ENCODE assay signal across 15 cellular contexts in genomic region chr3:195110647-195111321, GRCh38.
DNase-seq lines count a peak whose midpoint lies in the region; ATAC-seq and TF ChIP-seq lines count a peak whose summit lies in the region.
"Had no signal": no experiment of that assay in that cellular context is flagged by ENCODE, and none has a peak within 500 bp of the region (broad histone marks: within the 10 kb centered on the region; RNA-seq: fewer than 3 reads in every experiment).

No MANE protein-coding gene starts in this region.

- H2BK120ac ChIP-seq in trophoblast cell (ENCODE audit: insufficient read depth, low read length, poor library complexity), result no peak overlapping the region

- H3K4ac ChIP-seq in trophoblast cell (ENCODE audit: low read depth, low read length), result no peak overlapping the region

- H4K8ac ChIP-seq in trophoblast cell (ENCODE audit: low read depth, low read length), result no peak overlapping the region

- no peak overlapping the region for H3K4me3 Mint-ChIP-seq in activated naive CD4-positive, alpha-beta T cell treated with anti-CD3 and anti-CD28 coated beads for 36 hours
- H3K4me3 Mint-ChIP-seq: activated CD4-positive, alpha-beta memory T cell treated with anti-CD3 and anti-CD28 coated beads for 36 hours; HFFc6; natural killer cell had no signal

- H3K36me3 ChIP-seq in RWPE2 (ENCODE audit: low read depth) (no peaks in the 10 kb centered on the region), cardiac muscle cell (no peaks in the 10 kb centered on the region), trophoblast cell (ENCODE audit: control insufficient read depth in 1 of 2, insufficient read depth in 2 of 2, low read length in 2 of 2) (no peaks in the 10 kb centered on the region)
- H3K36me3 ChIP-seq: colonic mucosa had no signal

- WGBS in trophoblast cell (ENCODE audit: extremely low coverage, insufficient coverage, insufficient read length), result 100% methylated on average over 2 of the region's 14 CpGs

- H3K4me1 Mint-ChIP-seq in activated naive CD4-positive, alpha-beta T cell treated with anti-CD3 and anti-CD28 coated beads for 36 hours (ENCODE audit: low read depth), result no peaks in the 10 kb centered on the region

- peak overlapping the region; percentile 14 for H2AK5ac ChIP-seq in trophoblast cell (ENCODE audit: low read length)

- peak overlapping the region; percentile 42 for H2BK12ac ChIP-seq in trophoblast cell (ENCODE audit: low read length)

- CTCF ChIA-PET in activated naive CD4-positive, alpha-beta T cell treated with anti-CD3 and anti-CD28 coated beads for 36 hours (lab: Charles Lee), result no interaction called here

- H3K36me3 Mint-ChIP-seq in activated naive CD4-positive, alpha-beta T cell treated with anti-CD3 and anti-CD28 coated beads for 36 hours (ENCODE audit: low read depth), result no peaks in the 10 kb centered on the region
- H3K36me3 Mint-ChIP-seq: activated CD4-positive, alpha-beta memory T cell treated with anti-CD3 and anti-CD28 coated beads for 36 hours; natural killer cell had no signal

- peak; percentile 27 for DNase-seq in ELF-1 (ENCODE audit: low read depth, low spot score)
- DNase-seq in RWPE2 (ENCODE audit: low spot score), result no peak
- peak; percentile 18 to 25 for DNase-seq in cardiac muscle cell (ENCODE audit: low read depth in 1 of 2, low spot score in 1 of 2)
- peak in 1 of 2 donors; percentile 7 for DNase-seq in trophoblast cell
- DNase-seq in amygdala (lab: John Stamatoyannopoulos, UW), result no peak
- no peak for DNase-seq in activated naive CD4-positive, alpha-beta T cell treated with anti-CD3 and anti-CD28 coated beads for 36 hours
- DNase-seq in NCI-H1417 treated with DMSO at 0.1 percent for 48 hours (lab: John Stamatoyannopoulos, UW), result no peak
- DNase-seq: activated CD4-positive, alpha-beta memory T cell treated with anti-CD3 and anti-CD28 coated beads for 36 hours; activated naive CD4-positive, alpha-beta T cell treated with Interleukin-2 at 50 U/mL for 16 hours; colonic mucosa; DMS153; HFFc6; natural killer cell; NCI-H2081 had no signal

- H3K4me1 ChIP-seq in RWPE2 (ENCODE audit: insufficient read depth, poor library complexity, severe bottlenecking), result no peaks in the 10 kb centered on the region
- peaks cover 16% of the 10 kb centered on the region for H3K4me1 ChIP-seq in cardiac muscle cell (ENCODE audit: low read depth)
- H3K4me1 ChIP-seq in trophoblast cell (ENCODE audit: control insufficient read depth in 1 of 2, insufficient read depth in 2 of 2, low read length in 2 of 2), result peaks cover 8 to 13% of the 10 kb centered on the region in 2 experiments

- peak overlapping the region; percentile 21 for H3K18ac ChIP-seq in trophoblast cell (ENCODE audit: low read length)

- no peak overlapping the region for H3K9ac ChIP-seq in trophoblast cell (ENCODE audit: low read length)

- H3K27ac Mint-ChIP-seq in activated naive CD4-positive, alpha-beta T cell treated with anti-CD3 and anti-CD28 coated beads for 36 hours, result no peak overlapping the region
- H3K27ac Mint-ChIP-seq: activated CD4-positive, alpha-beta memory T cell treated with anti-CD3 and anti-CD28 coated beads for 36 hours; HFFc6; natural killer cell had no signal

- H3K27ac ChIP-seq in RWPE2 (ENCODE audit: poor library complexity, severe bottlenecking) (no peak overlapping the region), cardiac muscle cell (peak overlapping the region; percentile 68), trophoblast cell (ENCODE audit: low read depth, low read length) (no peak overlapping the region)
- H3K27ac ChIP-seq: colonic mucosa had no signal

- H2AFZ ChIP-seq in trophoblast cell (ENCODE audit: insufficient read depth, low read length, poor library complexity), result no peak overlapping the region

- TF ChIP-seq CTCF in RWPE2 (IDR thresholded peaks at IDR 0.05; ENCODE audit: poor library complexity, severe bottlenecking), result no peak
- no peak for TF ChIP-seq CTCF in cardiac muscle cell (IDR thresholded peaks at IDR 0.05; ENCODE audit: low read depth, low read length)

- no peaks in the 10 kb centered on the region for H3K9me3 ChIP-seq in RWPE2 (ENCODE audit: severe bottlenecking)
- no peaks in the 10 kb centered on the region for H3K9me3 ChIP-seq in cardiac muscle cell (ENCODE audit: low read depth)
- peaks cover 13% of the 10 kb centered on the region for H3K9me3 ChIP-seq in trophoblast cell (ENCODE audit: insufficient read depth, low read depth, low read length)
- H3K9me3 ChIP-seq: colonic mucosa had no signal

- H4K12ac ChIP-seq in trophoblast cell (ENCODE audit: low read depth, low read length), result no peak overlapping the region

- intact Hi-C loops in activated naive CD4-positive, alpha-beta T cell treated with anti-CD3 and anti-CD28 coated beads for 36 hours (cut with micrococcal nuclease), result no loop called here

- no peaks in the 10 kb centered on the region for H3K9me3 Mint-ChIP-seq in activated naive CD4-positive, alpha-beta T cell treated with anti-CD3 and anti-CD28 coated beads for 36 hours
- H3K9me3 Mint-ChIP-seq: activated CD4-positive, alpha-beta memory T cell treated with anti-CD3 and anti-CD28 coated beads for 36 hours; HFFc6; natural killer cell had no signal

- peak overlapping the region; percentile 8 for H3K14ac ChIP-seq in trophoblast cell (ENCODE audit: low read length)

- peak overlapping the region; percentile 18 for H3K4me2 ChIP-seq in trophoblast cell (ENCODE audit: low read length)

- H3K27me3 Mint-ChIP-seq in activated naive CD4-positive, alpha-beta T cell treated with anti-CD3 and anti-CD28 coated beads for 36 hours (ENCODE audit: low read depth), result no peaks in the 10 kb centered on the region
- H3K27me3 Mint-ChIP-seq: activated CD4-positive, alpha-beta memory T cell treated with anti-CD3 and anti-CD28 coated beads for 36 hours had no signal

- no peak overlapping the region for H3K4me3 ChIP-seq in RWPE2 (ENCODE audit: severe bottlenecking)
- H3K4me3 ChIP-seq in cardiac muscle cell, result no peak overlapping the region
- peak overlapping the region; percentile 54 for H3K4me3 ChIP-seq in trophoblast cell (ENCODE audit: low read depth, low read length)
- H3K4me3 ChIP-seq: colonic mucosa had no signal

- H3K27me3 ChIP-seq in RWPE2 (ENCODE audit: insufficient read depth, poor library complexity, severe bottlenecking) (no peaks in the 10 kb centered on the region), cardiac muscle cell (no peaks in the 10 kb centered on the region), trophoblast cell (ENCODE audit: insufficient read depth, low read length) (no peaks in the 10 kb centered on the region)
- H3K27me3 ChIP-seq: colonic mucosa had no signal

- peak overlapping the region; percentile 78 for H4K91ac ChIP-seq in trophoblast cell (ENCODE audit: low read depth, low read length)

- peak overlapping the region; percentile 34 for H3K23ac ChIP-seq in trophoblast cell (ENCODE audit: low read length)

- H2BK5ac ChIP-seq in trophoblast cell (ENCODE audit: low read depth, low read length, poor library complexity), result no peak overlapping the region

- H3K79me2 ChIP-seq in trophoblast cell (ENCODE audit: control insufficient read depth, insufficient read depth, low read length, poor library complexity), result no peaks in the 10 kb centered on the region

- ATAC-seq in RWPE2 (ENCODE audit: low read depth) (peak; percentile 22; the same call in 1 of the 3 replicates), HG02870 (IDR thresholded peaks at IDR 0.05; ENCODE audit: unreplicated experiment) (no peak)
- ATAC-seq: natural killer cell had no signal

- H3K79me1 ChIP-seq in trophoblast cell (ENCODE audit: low read length), result peaks cover 6% of the 10 kb centered on the region

Comparison
In these comparisons a context has a peak if more than half of its experiments do, and no peak if none do; other contexts are left out.
1. DNase-seq: peak in ELF-1 (single experiment) and cardiac muscle cell (2 of 2); none in RWPE2 (single experiment), amygdala (0 of 56), activated naive CD4-positive, alpha-beta T cell treated with anti-CD3 and anti-CD28 coated beads for 36 hours (single experiment) and NCI-H1417 treated with DMSO at 0.1 percent for 48 hours (single experiment).